ENCODE assay signal across 19 cellular contexts in the genomic region with DNA sequence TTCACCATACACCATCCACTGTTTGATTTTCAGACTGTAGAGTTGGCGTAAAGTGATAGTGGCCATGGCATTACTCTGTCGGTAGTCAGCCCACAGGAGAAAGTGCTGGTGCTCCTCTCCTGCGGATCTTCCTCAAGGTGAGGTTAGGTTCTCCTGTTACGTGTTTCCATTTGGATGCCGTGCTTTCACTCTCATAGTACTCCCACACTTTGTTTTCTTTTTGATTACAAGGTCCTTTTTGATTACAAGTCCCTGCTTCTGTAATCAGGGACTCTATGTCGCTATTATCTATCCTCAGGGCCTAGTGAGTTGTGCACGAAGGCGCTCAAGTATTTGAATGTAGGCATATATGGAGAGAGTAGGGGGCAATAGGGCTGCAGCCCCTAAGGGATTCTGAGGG. TPM values are rescaled to one million over a fixed set of nuclear protein-coding genes. Genes with fewer than 3 reads are reported as not detected.
A peak's percentile ranks its signal among the peaks of the same experiment; 100 is the strongest.
DNase-seq lines count a peak whose midpoint lies in the region; ATAC-seq, FAIRE-seq and TF ChIP-seq lines count a peak whose summit lies in the region.
"Had no signal": no experiment of that assay in that cellular context is flagged by ENCODE, and none has a peak within 500 bp of the region (broad histone marks: within the 10 kb centered on the region; RNA-seq: fewer than 3 reads in every experiment).

No MANE protein-coding gene starts in this region.

- FAIRE-seq in GM12878 (lab: Jason Lieb, UNC): no peak
- FAIRE-seq: A204.1, G401.6, GM12892, GM19239, HepG2, HTR-8/SVneo had no signal

- intact Hi-C loops in GM12878 (cut with micrococcal nuclease; ENCODE audit: unreplicated experiment): no loop called here

- no peak for TF ChIP-seq POLR2A in GM12878 (IDR thresholded peaks at IDR 0.05; ENCODE audit: low read depth, low read length)

- H3K4me3 ChIP-seq in Karpas-422 (ENCODE audit: low read length): no peak overlapping the region
- no peak overlapping the region; the same call in 1 of the 2 replicates for H3K4me3 ChIP-seq in GM12878
- H3K4me3 ChIP-seq in WERI-Rb-1 (ENCODE audit: low read depth, low read length): no peak overlapping the region

- H3K36me3 Mint-ChIP-seq in activated naive CD8-positive, alpha-beta T cell: peaks cover 5% of the 10 kb centered on the region
- peaks cover 12% of the 10 kb centered on the region for H3K36me3 Mint-ChIP-seq in activated naive CD8-positive, alpha-beta T cell treated with anti-CD3 and anti-CD28 coated beads, Interleukin-2, amount 50 U/mL, for 24 hours (ENCODE audit: low read depth)

- peaks cover 28% of the 10 kb centered on the region for H4K20me1 ChIP-seq in Karpas-422 (ENCODE audit: insufficient read depth, low read depth, low read length)
- no peaks in the 10 kb centered on the region for H4K20me1 ChIP-seq in GM12878 (ENCODE audit: control insufficient read depth, insufficient read depth)

- H3K36me3 ChIP-seq in Karpas-422 (ENCODE audit: insufficient read depth, low read length) (peaks cover 41% of the 10 kb centered on the region), GM12878 (ENCODE audit: control insufficient read depth in 2 of 2, insufficient read depth in 2 of 2, low read length in 1 of 2) (no peaks in the 10 kb centered on the region; a peak in 1 of 4 replicates), WERI-Rb-1 (no peaks in the 10 kb centered on the region)

- peaks cover 92% of the 10 kb centered on the region for H3K79me2 ChIP-seq in Karpas-422 (ENCODE audit: low read length)
- H3K79me2 ChIP-seq in GM12878 (ENCODE audit: control insufficient read depth, insufficient read depth, low read length): peaks cover 61% of the 10 kb centered on the region

- 98% methylated on average over 8 of the region's 8 CpGs for WGBS in GM12878 (ENCODE audit: insufficient coverage, insufficient replicate concordance, low lambda C conversion rate, missing lambda C conversion rate)

- RAD21 ChIA-PET in GM12878 (lab: Charles Lee; ENCODE audit: unreplicated experiment): interaction anchor here (1.0 kb wide), 1 partner anchor 25 kb away, joined by 3 read pairs; no protein-coding TSS in a partner anchor

- SMC1A ChIA-PET in GM12878 (lab: Charles Lee; ENCODE audit: uncharacterized antibody, unreplicated experiment): interaction anchor here (0.7 kb wide), 1 partner anchor 57 kb away, joined by 6 read pairs; no protein-coding TSS in a partner anchor

- CTCF ChIA-PET in GM12878 (lab: Yijun Ruan, JAX): interaction anchor here (0.6 kb wide), 1 partner anchor 98 kb away, joined by 3 read pairs; no protein-coding TSS in a partner anchor

- no peaks in the 10 kb centered on the region for H3K9me2 ChIP-seq in Karpas-422 (replicated peaks; ENCODE audit: insufficient read depth, low read length)

- no peaks in the 10 kb centered on the region for H3K27me3 Mint-ChIP-seq in activated naive CD8-positive, alpha-beta T cell
- H3K27me3 Mint-ChIP-seq in activated naive CD8-positive, alpha-beta T cell treated with anti-CD3 and anti-CD28 coated beads, Interleukin-2, amount 50 U/mL, for 24 hours: no peaks in the 10 kb centered on the region
- H3K27me3 Mint-ChIP-seq: B cell; CD4-positive, alpha-beta memory T cell had no signal

- H3K4me1 ChIP-seq in Karpas-422 (ENCODE audit: low read length) (peaks cover 22% of the 10 kb centered on the region), GM12878 (ENCODE audit: control insufficient read depth, insufficient read depth, low read length) (no peaks in the 10 kb centered on the region)

- H3K4me2 ChIP-seq in Karpas-422 (ENCODE audit: low read depth, low read length, poor library complexity, severe bottlenecking): no peak overlapping the region
- peak overlapping the region; percentile 61 for H3K4me2 ChIP-seq in GM12878 (ENCODE audit: control insufficient read depth, insufficient read depth)

- no peak for TF ChIP-seq RAD21 in GM12878 (IDR thresholded peaks at IDR 0.05; ENCODE audit: insufficient read depth, low read depth, low read length)

- no peak overlapping the region for H3K27ac Mint-ChIP-seq in activated naive CD8-positive, alpha-beta T cell
- no peak overlapping the region for H3K27ac Mint-ChIP-seq in activated naive CD8-positive, alpha-beta T cell treated with anti-CD3 and anti-CD28 coated beads, Interleukin-2, amount 50 U/mL, for 24 hours
- H3K27ac Mint-ChIP-seq: B cell; CD4-positive, alpha-beta memory T cell had no signal

- no peak overlapping the region for H3K27ac ChIP-seq in Karpas-422 (ENCODE audit: low read length)
- no peak overlapping the region for H3K27ac ChIP-seq in GM12878 (ENCODE audit: control insufficient read depth, insufficient read depth)
- H3K27ac ChIP-seq in WERI-Rb-1: no peak overlapping the region

- no peak for TF ChIP-seq EP300 in GM12878 (IDR thresholded peaks at IDR 0.05; ENCODE audit: borderline replicate concordance in 1 of 2, control insufficient read depth in 1 of 2, low read depth in 2 of 2, low read length in 2 of 2)

- POLR2A ChIA-PET in GM12878 (lab: Charles Lee): interaction anchor here (0.6 kb wide), 1 partner anchor 16 kb away, joined by 3 read pairs; no protein-coding TSS in a partner anchor

- H3K9ac ChIP-seq in Karpas-422 (ENCODE audit: low read length) (no peak overlapping the region), GM12878 (ENCODE audit: control insufficient read depth, insufficient read depth, low read length) (no peak overlapping the region)

- TF ChIP-seq CTCF in GM12878 (IDR thresholded peaks at IDR 0.05 in 2 of 3, conservative IDR thresholded peaks at IDR 0.05 in 1 of 3; ENCODE audit: control insufficient read depth in 2 of 3, extremely low read depth in 1 of 3, insufficient read depth in 1 of 3, low read depth in 3 of 3, low read length in 3 of 3) (no peak), WERI-Rb-1 (IDR thresholded peaks at IDR 0.05; ENCODE audit: low read depth, low read length) (no peak)

- peak overlapping the region; percentile 28 for H3K4me3 Mint-ChIP-seq in activated naive CD8-positive, alpha-beta T cell
- H3K4me3 Mint-ChIP-seq in activated naive CD8-positive, alpha-beta T cell treated with anti-CD3 and anti-CD28 coated beads, Interleukin-2, amount 50 U/mL, for 24 hours: no peak overlapping the region
- H3K4me3 Mint-ChIP-seq: B cell; CD4-positive, alpha-beta memory T cell had no signal

- DNase-seq in activated naive CD8-positive, alpha-beta T cell treated with anti-CD3 and anti-CD28 coated beads, Interleukin-2, amount 50 U/mL, for 24 hours: no peak
- DNase-seq in Karpas-422 (peak; percentile 39), GM12878 (ENCODE audit: low read depth, low spot score) (no peak), WERI-Rb-1 (no peak), Kasumi-1 (lab: John Stamatoyannopoulos, UW) (no peak)
- DNase-seq: C1 segment of cervical spinal cord; CD4-positive, alpha-beta memory T cell; DMS79; EL; H7 had no signal

- in situ Hi-C loops in GM12878 (cut with MboI): no loop called here

- H3K27me3 ChIP-seq in Karpas-422 (ENCODE audit: low read length): no peaks in the 10 kb centered on the region
- no peaks in the 10 kb centered on the region for H3K27me3 ChIP-seq in GM12878 (replicated peaks in 1 of 2; ENCODE audit: control insufficient read depth in 2 of 2, insufficient read depth in 2 of 2, low read length in 1 of 2)
- no peaks in the 10 kb centered on the region for H3K27me3 ChIP-seq in WERI-Rb-1 (ENCODE audit: insufficient read depth, low read depth, severe bottlenecking)

- BruUV-seq in GM12878 (replicated peaks; lab: Mats Ljungman, UMichigan): no TSS peak

- no peak overlapping the region for H2AFZ ChIP-seq in Karpas-422 (ENCODE audit: low read length)
- no peak overlapping the region for H2AFZ ChIP-seq in GM12878 (ENCODE audit: control insufficient read depth, low read depth, low read length)

- no peak for ATAC-seq in activated naive CD8-positive, alpha-beta T cell treated with anti-CD3 and anti-CD28 coated beads, Interleukin-2, amount 50 U/mL, for 24 hours
- ATAC-seq in GM12878: no peak
- no peak for ATAC-seq in HG02610 (IDR thresholded peaks at IDR 0.05; ENCODE audit: unreplicated experiment)
- ATAC-seq: HepG2 had no signal

- no peaks in the 10 kb centered on the region for H3K9me3 Mint-ChIP-seq in activated naive CD8-positive, alpha-beta T cell (ENCODE audit: low read depth)
- no peaks in the 10 kb centered on the region for H3K9me3 Mint-ChIP-seq in activated naive CD8-positive, alpha-beta T cell treated with anti-CD3 and anti-CD28 coated beads, Interleukin-2, amount 50 U/mL, for 24 hours
- H3K9me3 Mint-ChIP-seq: CD4-positive, alpha-beta memory T cell had no signal

- H3K9me3 ChIP-seq in Karpas-422 (ENCODE audit: low read length) (no peaks in the 10 kb centered on the region; the same call in 1 of the 2 replicates), GM12878 (replicated peaks; ENCODE audit: control insufficient read depth, insufficient read depth, low read length) (peaks cover 3% of the 10 kb centered on the region; the same call in 2 of the 3 replicates), WERI-Rb-1 (ENCODE audit: severe bottlenecking) (no peaks in the 10 kb centered on the region)

- peaks cover 73% of the 10 kb centered on the region for H3K4me1 Mint-ChIP-seq in activated naive CD8-positive, alpha-beta T cell (ENCODE audit: low read depth)
- H3K4me1 Mint-ChIP-seq in activated naive CD8-positive, alpha-beta T cell treated with anti-CD3 and anti-CD28 coated beads, Interleukin-2, amount 50 U/mL, for 24 hours: peaks cover 60% of the 10 kb centered on the region

TF ChIP-seq in GM12878, 131 proteins besides CTCF, POLR2A, EP300 and RAD21 (continues in another document):
- no peak for TF ChIP-seq ZNF622 (IDR thresholded peaks at IDR 0.05)
- TF ChIP-seq MEF2A (IDR thresholded peaks at IDR 0.05; ENCODE audit: insufficient read depth, low read depth, low read length): no peak
- no peak for TF ChIP-seq SMARCA5 (IDR thresholded peaks at IDR 0.05)
- no peak for TF ChIP-seq NR2F1 (conservative IDR thresholded peaks at IDR 0.05)
- no peak for TF ChIP-seq RCOR1 (conservative IDR thresholded peaks at IDR 0.05; ENCODE audit: low read depth, low read length)

RNA-seq across cellular contexts. Expression of a gene that starts 4.3 kb away (rescaled TPM):
- 66.8 and 71.1 TPM in 2 replicates for total RNA-seq in Karpas-422 (2014; rRNA removed; shearing (Covaris generic); ENCODE audit: low replicate concordance)
- 88.3 and 97.5 TPM in 2 replicates for total RNA-seq in GM12878 (2013; cell fraction: nucleolus; rRNA removed)
- total RNA-seq in GM12878 (2014; rRNA removed) (13.8 and 15.2 TPM in 2 replicates), GM12878 (2014; rRNA removed; fragmentation: Illumina TruSeq; extraction: Trizol) (15.0 and 15.7 TPM in 2 replicates), GM12878 (2021) (11.4 and 12.3 TPM in 2 replicates)
- 4.5 TPM for polyA plus RNA-seq in GM12878 (2011; ENCODE audit: low read depth)
- polyA plus RNA-seq in GM12878 (2011; rRNA removed) (14.3 and 18.5 TPM in 2 replicates), GM12878 (2014; fragmentation: Illumina TruSeq; extraction: Trizol) (12.8 and 16.6 TPM in 2 replicates), GM12878 (2014; fragmentation: Nextera tagmentation; extraction: Ambion mirVana) (1 to 10 TPM; 2.3 to 4.4 TPM), GM12878 (2014; rRNA removed) (7.7 and 8.4 TPM in 2 replicates), GM12878 (2016; fragmentation: Nextera tagmentation; extraction: Ambion mirVana) (10 to 100 TPM; 12.0 TPM)
- 7.7 and 8.4 TPM in 2 replicates for polyA plus RNA-seq in GM12878 (2011; cell fraction: cytosol; rRNA removed)
- 8.8 and 10.4 TPM in 2 replicates for polyA plus RNA-seq in GM12878 (2011; cell fraction: nucleus; rRNA removed)
- polyA plus RNA-seq in GM12878 (2012): 6.9 and 8.5 TPM in 2 replicates
- 22.3 TPM in 2 replicates for polyA minus RNA-seq in GM12878 (2011; rRNA and poly(A)+ RNA removed)
- 7.5 TPM in 2 replicates for polyA minus RNA-seq in GM12878 (2011; cell fraction: cytosol; rRNA and poly(A)+ RNA removed)
- polyA minus RNA-seq in GM12878 (2011; cell fraction: nucleus; rRNA and poly(A)+ RNA removed): 23.8 and 36.5 TPM in 2 replicates
